22 cellular contexts compared by ENCODE assay signal in genomic region chr9:2635922-2636321, GRCh38. TPM values are rescaled to one million over a fixed set of nuclear protein-coding genes. Genes with fewer than 3 reads are reported as not detected.
DNase-seq lines count a peak whose midpoint lies in the region; ATAC-seq and TF ChIP-seq lines count a peak whose summit lies in the region.
"Had no signal": no experiment of that assay in that cellular context is flagged by ENCODE, and none has a peak within 500 bp of the region (broad histone marks: within the 10 kb centered on the region; RNA-seq: fewer than 3 reads in every experiment).

No MANE protein-coding gene starts in this region.

- peaks cover 9% of the 10 kb centered on the region for H4K20me1 ChIP-seq in Loucy (ENCODE audit: insufficient read depth, low read length, poor library complexity, severe bottlenecking)

- 70 to 72% methylated on average over 2 of the region's 2 CpGs for WGBS in tibial nerve, 2 donors

- H3K79me2 ChIP-seq in Loucy (ENCODE audit: insufficient read depth, low read length), result peaks cover 63% of the 10 kb centered on the region

- H3K36me3 Mint-ChIP-seq in activated CD8-positive, alpha-beta T cell treated with anti-CD3 and anti-CD28 coated beads, Interleukin-2, amount 10 ng/mL, durations not matched to agents 7 days and 5 days (ENCODE audit: low read depth), result peaks cover 16% of the 10 kb centered on the region
- H3K36me3 Mint-ChIP-seq: CD14-positive monocyte had no signal

- peaks cover 6% of the 10 kb centered on the region for H3K27me3 Mint-ChIP-seq in activated CD8-positive, alpha-beta T cell treated with anti-CD3 and anti-CD28 coated beads, Interleukin-2, amount 10 ng/mL, durations not matched to agents 7 days and 5 days (ENCODE audit: low read depth)

- no peaks in the 10 kb centered on the region for H3K9me2 ChIP-seq in Loucy (replicated peaks; ENCODE audit: low read depth, low read length)

- H3K27me3 ChIP-seq in Loucy (ENCODE audit: insufficient read depth, low read length, poor library complexity, severe bottlenecking) (no peaks in the 10 kb centered on the region), dorsolateral prefrontal cortex (no peaks in the 10 kb centered on the region), tibial nerve (no peaks in the 10 kb centered on the region)
- H3K27me3 ChIP-seq: BE2C; BLaER1 treated with 17β-estradiol and CSF1 and Interleukin-3, amounts not matched to agents 10 nM and 100 nM had no signal

- peak overlapping the region; percentile 75 for H3K4me2 ChIP-seq in Loucy (ENCODE audit: low read depth, low read length, poor library complexity, severe bottlenecking)
- H3K4me2 ChIP-seq: A549; BLaER1 treated with 17β-estradiol and CSF1 and Interleukin-3, amounts not matched to agents 10 nM and 100 nM; GM23338 had no signal

- peak overlapping the region in 54 of 59 donors; percentile 25 to 97 (median 91) for H3K27ac ChIP-seq in dorsolateral prefrontal cortex
- no peak overlapping the region for H3K27ac ChIP-seq in tibial nerve
- H3K27ac ChIP-seq: A549; BLaER1 treated with 17β-estradiol and CSF1 and Interleukin-3, amounts not matched to agents 10 nM and 100 nM had no signal

- H3K36me3 ChIP-seq in Loucy (ENCODE audit: insufficient read depth, low read length) (peaks cover 55% of the 10 kb centered on the region), tibial nerve (peaks cover 0 to under 1% (median 0%) of the 10 kb centered on the region in 3 donors)

- peaks cover 2% of the 10 kb centered on the region for H3K4me1 Mint-ChIP-seq in activated CD8-positive, alpha-beta T cell treated with anti-CD3 and anti-CD28 coated beads, Interleukin-2, amount 10 ng/mL, durations not matched to agents 7 days and 5 days (ENCODE audit: low read depth)
- H3K4me1 Mint-ChIP-seq: CD14-positive monocyte; CD8-positive, alpha-beta memory T cell had no signal

- DNase-seq in dorsolateral prefrontal cortex (no peak), putamen (ENCODE audit: low spot score) (peak; percentile 39), tibial nerve (ENCODE audit: low spot score in 2 of 2) (no peak)
- no peak for DNase-seq in activated CD8-positive, alpha-beta T cell treated with anti-CD3 and anti-CD28 coated beads, Interleukin-2, amount 10 ng/mL, durations not matched to agents 7 days and 5 days
- DNase-seq: 8988T; ACHN; AML-193; BE2C; CD4-positive, alpha-beta T cell; CD8-positive, alpha-beta memory T cell; DMS 273 treated with DMSO at 0.1 percent for 48 hours; DMS79; GF-D8; H9 had no signal

- H3K9me3 ChIP-seq in Loucy (ENCODE audit: insufficient read depth, low read depth, low read length) (no peaks in the 10 kb centered on the region), tibial nerve (no peaks in the 10 kb centered on the region)
- H3K9me3 ChIP-seq: A549, BE2C had no signal

- CTCF ChIA-PET in activated CD8-positive, alpha-beta T cell treated with anti-CD3 and anti-CD28 coated beads, Interleukin-2, amount 10 ng/mL, durations not matched to agents 7 days and 5 days (lab: Charles Lee), result no interaction called here

- no peak for TF ChIP-seq CTCF in Loucy (conservative IDR thresholded peaks at IDR 0.05; ENCODE audit: low read length)
- TF ChIP-seq CTCF in dorsolateral prefrontal cortex (IDR thresholded peaks at IDR 0.05 in 54 of 56, conservative IDR thresholded peaks at IDR 0.05 in 2 of 56; ENCODE audit: low read depth in 1 of 56, partially characterized antibody in 56 of 56), result no peak
- TF ChIP-seq CTCF in tibial nerve (IDR thresholded peaks at IDR 0.05), result no peak

- H3K27ac Mint-ChIP-seq in activated CD8-positive, alpha-beta T cell treated with anti-CD3 and anti-CD28 coated beads, Interleukin-2, amount 10 ng/mL, durations not matched to agents 7 days and 5 days, result no peak overlapping the region
- H3K27ac Mint-ChIP-seq: CD14-positive monocyte; CD4-positive, alpha-beta T cell; CD8-positive, alpha-beta memory T cell; GM23338; H9 had no signal

- no peaks in the 10 kb centered on the region for H3K9me3 Mint-ChIP-seq in activated CD8-positive, alpha-beta T cell treated with anti-CD3 and anti-CD28 coated beads, Interleukin-2, amount 10 ng/mL, durations not matched to agents 7 days and 5 days (ENCODE audit: insufficient read depth)
- H3K9me3 Mint-ChIP-seq: GM23338, H9 had no signal

- H3F3A ChIP-seq in Loucy (ENCODE audit: low read depth), result 0 out of 2 replicates have a peak, but pooled peaks cover 6% of the 10 kb centered on the region

- H3K4me3 Mint-ChIP-seq in activated CD8-positive, alpha-beta T cell treated with anti-CD3 and anti-CD28 coated beads, Interleukin-2, amount 10 ng/mL, durations not matched to agents 7 days and 5 days, result no peak overlapping the region
- H3K4me3 Mint-ChIP-seq: CD14-positive monocyte; CD4-positive, alpha-beta T cell; CD8-positive, alpha-beta memory T cell; GM23338; H9 had no signal

- TF ChIP-seq EP300 in tibial nerve (IDR thresholded peaks at IDR 0.05), result no peak

- POLR2A ChIA-PET in activated CD8-positive, alpha-beta T cell treated with anti-CD3 and anti-CD28 coated beads, Interleukin-2, amount 10 ng/mL, durations not matched to agents 7 days and 5 days (lab: Charles Lee), result no interaction called here

- intact Hi-C loops in dorsolateral prefrontal cortex (cut with DNase I), result no loop called here

- ATAC-seq in activated CD8-positive, alpha-beta T cell treated with anti-CD3 and anti-CD28 coated beads, Interleukin-2, amount 10 ng/mL, durations not matched to agents 7 days and 5 days, result no peak
- no peak for ATAC-seq in GM19035 (IDR thresholded peaks at IDR 0.05; ENCODE audit: unreplicated experiment)
- no peak for ATAC-seq in GM21381 (IDR thresholded peaks at IDR 0.05; ENCODE audit: unreplicated experiment)
- ATAC-seq: A549, GM23338 had no signal

- peaks cover 59% of the 10 kb centered on the region for H3K4me1 ChIP-seq in Loucy (ENCODE audit: insufficient read depth, low read length, poor library complexity, severe bottlenecking)
- peaks cover 0 to 14% (median 0%) of the 10 kb centered on the region in 4 donors for H3K4me1 ChIP-seq in tibial nerve
- H3K4me1 ChIP-seq: A549, BE2C had no signal

- no peak overlapping the region for H3K9ac ChIP-seq in Loucy (ENCODE audit: low read depth, low read length, poor library complexity, severe bottlenecking)
- H3K9ac ChIP-seq: BLaER1 treated with 17β-estradiol and CSF1 and Interleukin-3, amounts not matched to agents 10 nM and 100 nM had no signal

- no peak overlapping the region for H2AFZ ChIP-seq in Loucy (ENCODE audit: low read length)
- H2AFZ ChIP-seq: GM23338 had no signal

- H3K4me3 ChIP-seq in Loucy (ENCODE audit: low read length, poor library complexity, severe bottlenecking), result no peak overlapping the region
- H3K4me3 ChIP-seq in dorsolateral prefrontal cortex, result peak overlapping the region in 5 of 59 donors; percentile 44 to 58 (median 49)
- no peak overlapping the region for H3K4me3 ChIP-seq in tibial nerve
- H3K4me3 ChIP-seq: A549; BLaER1 treated with 17β-estradiol and CSF1 and Interleukin-3, amounts not matched to agents 10 nM and 100 nM; GM23338 had no signal

- no peak for TF ChIP-seq POLR2A in tibial nerve (IDR thresholded peaks at IDR 0.05)

RNA-seq across cellular contexts. Expression of gene VLDLR, which starts 14.3 kb away (rescaled TPM):
- total RNA-seq in dorsolateral prefrontal cortex (10 to 100 TPM in 119 of 120 experiments, 1 to 10 TPM in 1; 4.7 to 39.6 (median 23.5) TPM), tibial nerve (10 to 100 TPM in 3 of 4 donors, 1 to 10 TPM in 1; 9.0 to 14.0 (median 11.1) TPM)
- 1 to 10 TPM; 5.8 to 6.4 TPM for total RNA-seq in activated CD8-positive, alpha-beta T cell treated with anti-CD3 and anti-CD28 coated beads, Interleukin-2, amount 10 ng/mL, durations not matched to agents 7 days and 5 days
- total RNA-seq: G401 had no signal

Comparison
In these comparisons a context has a peak if more than half of its experiments do, and no peak if none do; other contexts are left out.
1. H3K27ac ChIP-seq: peak in dorsolateral prefrontal cortex (54 of 59); none in tibial nerve (0 of 4).